In genomic region chr5:132456553-132457361, GRCh38 we compare ENCODE assay signal across 8 cellular contexts. TPM values are rescaled to one million over a fixed set of nuclear protein-coding genes. Genes with fewer than 3 reads are reported as not detected.
DNase-seq lines count a peak whose midpoint lies in the region; ATAC-seq, FAIRE-seq and TF ChIP-seq lines count a peak whose summit lies in the region.

No MANE protein-coding gene starts in this region.

- peak overlapping the region; percentile 100 for H3K27ac Mint-ChIP-seq in astrocyte (ENCODE audit: unreplicated experiment)

- peaks cover 62% of the 10 kb centered on the region for H3K4me1 Mint-ChIP-seq in astrocyte (ENCODE audit: low read depth, unreplicated experiment)

- DNase-seq in SIG-M5 treated with dmso at 0.1 percent for 504 hours (lab: John Stamatoyannopoulos, UW; ENCODE audit: unreplicated experiment) (peak; percentile 89), astrocyte (ENCODE audit: low read depth) (peak; percentile 62), lower leg skin (ENCODE audit: low spot score in 2 of 2) (peak; percentile 71 to 92), NCI-H2107 treated with DMSO at 0.1 percent for 48 hours (lab: John Stamatoyannopoulos, UW; ENCODE audit: unreplicated experiment) (no peak), NCI-H1417 (lab: John Stamatoyannopoulos, UW) (no peak)

- H3K27ac ChIP-seq in astrocyte (ENCODE audit: low read depth, low read length) = no peak overlapping the region
- H3K27ac ChIP-seq in urinary bladder (ENCODE audit: low read depth) = peak overlapping the region; percentile 57

- no peak overlapping the region for H2AFZ ChIP-seq in astrocyte (ENCODE audit: low read depth, low read length)

- no peak for TF ChIP-seq POLR2A in lower leg skin (IDR thresholded peaks at IDR 0.05)

- H3K9me3 Mint-ChIP-seq in astrocyte (ENCODE audit: unreplicated experiment) = peaks cover 5% of the 10 kb centered on the region

- H3K36me3 ChIP-seq in astrocyte (ENCODE audit: insufficient read depth, low read length) = no peaks in the 10 kb centered on the region
- no peaks in the 10 kb centered on the region for H3K36me3 ChIP-seq in urinary bladder (ENCODE audit: insufficient read depth)

- no peak overlapping the region for H3K4me2 ChIP-seq in astrocyte (ENCODE audit: low read length)

- no peak overlapping the region for H3K9ac ChIP-seq in astrocyte (ENCODE audit: low read length)

- intact Hi-C loops in lower leg skin (cut with DNase I; ENCODE audit: low total_unique reads) = no loop called here

- no peaks in the 10 kb centered on the region for H4K20me1 ChIP-seq in astrocyte (ENCODE audit: insufficient read depth, low read length)

- WGBS in lower leg skin, 2 donors = 71 to 77% methylated on average over 9 of the region's 9 CpGs
- 78% methylated on average over 9 of the region's 9 CpGs for WGBS in urinary bladder

- H3K4me3 ChIP-seq in astrocyte (ENCODE audit: insufficient read depth, low read depth, low read length) = no peak overlapping the region
- no peak overlapping the region for H3K4me3 ChIP-seq in lower leg skin (ENCODE audit: low read depth, poor library complexity, severe bottlenecking)
- no peak overlapping the region for H3K4me3 ChIP-seq in urinary bladder (ENCODE audit: low read depth, low read length)

- H3K9me3 ChIP-seq in astrocyte (ENCODE audit: insufficient read depth, low read depth, low read length) = no peaks in the 10 kb centered on the region

- peaks cover 2% of the 10 kb centered on the region for H3K27me3 Mint-ChIP-seq in astrocyte (ENCODE audit: low read depth, unreplicated experiment)

- FAIRE-seq in astrocyte (lab: Jason Lieb, UNC) = no peak

- ATAC-seq in GM18502 (IDR thresholded peaks at IDR 0.05; ENCODE audit: poor library complexity, unreplicated experiment) = peak; percentile 42
- ATAC-seq in HG02870 (IDR thresholded peaks at IDR 0.05; ENCODE audit: unreplicated experiment) = peak; percentile 37

- H3K27me3 ChIP-seq in astrocyte (ENCODE audit: insufficient read depth, low read length) = no peaks in the 10 kb centered on the region

- peak overlapping the region; percentile 17 for H3K4me3 Mint-ChIP-seq in astrocyte (ENCODE audit: unreplicated experiment)

- H3K4me1 ChIP-seq in astrocyte (ENCODE audit: insufficient read depth, low read length) = peaks cover 42% of the 10 kb centered on the region
- H3K4me1 ChIP-seq in urinary bladder (ENCODE audit: insufficient read depth) = peaks cover 2% of the 10 kb centered on the region

- no peak for TF ChIP-seq CTCF in astrocyte (IDR thresholded peaks at IDR 0.05; ENCODE audit: insufficient read depth, low read depth, low read length)
- TF ChIP-seq CTCF in lower leg skin (IDR thresholded peaks at IDR 0.05) = no peak

- H3K79me2 ChIP-seq in astrocyte (ENCODE audit: insufficient read depth, low read length) = no peaks in the 10 kb centered on the region

- H3K36me3 Mint-ChIP-seq in astrocyte (ENCODE audit: low read depth, unreplicated experiment) = peaks cover 23% of the 10 kb centered on the region

RNA-seq across cellular contexts. Expression of gene IRF1, which starts 33.8 kb away (rescaled TPM):
- total RNA-seq in astrocyte (39.7 and 42.5 TPM in 2 replicates), lower leg skin (10 to 100 TPM in 3 of 4 donors, 1 to 10 TPM in 1; 9.6 to 15.0 (median 14.5) TPM), urinary bladder (16.4 TPM)
- polyA plus RNA-seq in urinary bladder = 26.0 TPM

Comparison
In these comparisons a context has a peak if more than half of its experiments do, and no peak if none do; other contexts are left out.
1. DNase-seq: peak in SIG-M5 treated with dmso at 0.1 percent for 504 hours (single experiment), astrocyte (single experiment) and lower leg skin (2 of 2); none in NCI-H2107 treated with DMSO at 0.1 percent for 48 hours (single experiment) and NCI-H1417 (0 of 3).